In genomic region chr11:107561688-107562087, GRCh38 we compare ENCODE assay signal across 17 cellular contexts. TPM values are rescaled to one million over a fixed set of nuclear protein-coding genes. Genes with fewer than 3 reads are reported as not detected.
DNase-seq lines count a peak whose midpoint lies in the region; ATAC-seq and TF ChIP-seq lines count a peak whose summit lies in the region.
"Had no signal": no experiment of that assay in that cellular context is flagged by ENCODE, and none has a peak within 500 bp of the region (broad histone marks: within the 10 kb centered on the region; RNA-seq: fewer than 3 reads in every experiment).

No MANE protein-coding gene starts in this region.

- no peak overlapping the region for H3K4me3 ChIP-seq in BJ (ENCODE audit: low read depth, low read length)
- no peak overlapping the region for H3K4me3 ChIP-seq in foreskin fibroblast (ENCODE audit: low read depth in 1 of 2, low read length in 2 of 2)
- H3K4me3 ChIP-seq: mucosa of descending colon, psoas muscle had no signal

- H3K36me3 ChIP-seq in BJ (ENCODE audit: control insufficient read depth, insufficient read depth, low read length): no peaks in the 10 kb centered on the region

- H3K36me3 Mint-ChIP-seq in activated naive CD4-positive, alpha-beta T cell treated with anti-CD3 and anti-CD28 coated beads, Interleukin-2, amount 50 U/mL, for 72 hours: peaks cover 7 to 22% of the 10 kb centered on the region in 2 donors

- POLR2A ChIA-PET in BJ (lab: Charles Lee): interaction anchor here (0.6 kb wide), 1 partner anchor 156 kb away, joined by 3 read pairs; no protein-coding TSS in a partner anchor

- no peaks in the 10 kb centered on the region for H3K27me3 ChIP-seq in BJ (ENCODE audit: control insufficient read depth, insufficient read depth, low read length)

- H3K27ac Mint-ChIP-seq in activated naive CD4-positive, alpha-beta T cell treated with anti-CD3 and anti-CD28 coated beads, Interleukin-2, amount 50 U/mL, for 72 hours: peak overlapping the region; percentile 12 to 94

- no peak for TF ChIP-seq CTCF in BJ (IDR thresholded peaks at IDR 0.05; ENCODE audit: insufficient read depth, low read depth, low read length)
- no peak for TF ChIP-seq CTCF in foreskin fibroblast (IDR thresholded peaks at IDR 0.05; ENCODE audit: low read depth, low read length)

- ATAC-seq in activated naive CD4-positive, alpha-beta T cell treated with anti-CD3 and anti-CD28 coated beads, Interleukin-2, amount 50 U/mL, for 72 hours: no peak
- no peak for ATAC-seq in HG02870 (IDR thresholded peaks at IDR 0.05; ENCODE audit: unreplicated experiment)
- ATAC-seq: mucosa of descending colon, psoas muscle had no signal

- peak; percentile 65 for DNase-seq in BJ (ENCODE audit: low read depth)
- DNase-seq in HCEC 1CT: peak; percentile 81
- no peak for DNase-seq in activated naive CD4-positive, alpha-beta T cell treated with anti-CD3 and anti-CD28 coated beads, Interleukin-2, amount 50 U/mL, for 72 hours (ENCODE audit: low spot score in 2 of 2)
- DNase-seq in foreskin fibroblast: peak; percentile 41 to 61
- no peak for DNase-seq in middle frontal gyrus (ENCODE audit: extremely low spot score, low spot score)
- no peak for DNase-seq in NCI-H1694 (lab: John Stamatoyannopoulos, UW)
- DNase-seq in NCI-H748 (lab: John Stamatoyannopoulos, UW; ENCODE audit: unreplicated experiment): no peak
- DNase-seq: Caco-2; erythroblast; GOT3; mucosa of descending colon; NCI-H187 treated with DMSO at 0.1 percent for 48 hours; psoas muscle; stimulated activated CD4-positive, alpha-beta T cell treated with anti-CD3 and anti-CD28 coated beads, Interleukin-4, amount 100 ng/mL, for 1 hour had no signal

- CTCF ChIA-PET in BJ (lab: Yijun Ruan, JAX): interaction anchor here (1.8 to 3.1 kb wide), 2 partner anchors 127 to 130 kb away, joined by 10 to 33 read pairs; no protein-coding TSS in a partner anchor

- H3K9me3 Mint-ChIP-seq in activated naive CD4-positive, alpha-beta T cell treated with anti-CD3 and anti-CD28 coated beads, Interleukin-2, amount 50 U/mL, for 72 hours: peaks cover 4 to 6% of the 10 kb centered on the region in 2 donors
- H3K9me3 Mint-ChIP-seq: brain had no signal

RNA-seq across cellular contexts. Expression of gene ALKBH8, which starts 3.8 kb away (rescaled TPM):
- polyA plus RNA-seq in BJ (2011; rRNA removed): 2.9 and 5.6 TPM in 2 replicates
- polyA minus RNA-seq in BJ (2011; rRNA and poly(A)+ RNA removed): 2.4 TPM in 2 replicates
- total RNA-seq in activated naive CD4-positive, alpha-beta T cell treated with anti-CD3 and anti-CD28 coated beads, Interleukin-2, amount 50 U/mL, for 72 hours: 10 to 100 TPM in 1 of 2 donors, 1 to 10 TPM in 1; 4.3 to 10.3 TPM

RNA-seq across cellular contexts. Expression of gene ELMOD1, which starts 29.3 kb away (rescaled TPM):
- 0.04 and 0.05 TPM in 2 replicates for polyA plus RNA-seq in BJ (2011; rRNA removed)
- polyA minus RNA-seq in BJ (2011; rRNA and poly(A)+ RNA removed): 0.09 TPM in 1 of 2 replicates, not detected in the other
- not detected for total RNA-seq in activated naive CD4-positive, alpha-beta T cell treated with anti-CD3 and anti-CD28 coated beads, Interleukin-2, amount 50 U/mL, for 72 hours
- total RNA-seq: Caco-2; T-helper 2 cell treated with Interferon-gamma antibody and Interleukin-4, amounts not matched to agents 100 ng/mL and 5 ng/mL, for 36 hours had no signal

Comparison
In these comparisons a context has a peak if more than half of its experiments do, and no peak if none do; other contexts are left out.
1. DNase-seq: peak in BJ (single experiment), HCEC 1CT (single experiment) and foreskin fibroblast (2 of 2); none in activated naive CD4-positive, alpha-beta T cell treated with anti-CD3 and anti-CD28 coated beads, Interleukin-2, amount 50 U/mL, for 72 hours (0 of 2), middle frontal gyrus (single experiment), NCI-H1694 (single experiment) and NCI-H748 (single experiment).